8 cellular contexts compared by ENCODE assay signal in genomic region chr9:35730486-35730854, GRCh38. TPM values are rescaled to one million over a fixed set of nuclear protein-coding genes. Genes with fewer than 3 reads are reported as not detected.
DNase-seq lines count a peak whose midpoint lies in the region; ATAC-seq and TF ChIP-seq lines count a peak whose summit lies in the region.

No MANE protein-coding gene starts in this region.

- H3K4me3 ChIP-seq in PC-9 (peak overlapping the region; percentile 86; the same call in 1 of the 2 replicates), fibroblast of pulmonary artery (replicated peaks; ENCODE audit: low read depth, low read length) (peak overlapping the region; percentile 92), skeletal muscle cell (ENCODE audit: low read depth, low read length) (peak overlapping the region; percentile 90)

- no peaks in the 10 kb centered on the region for H3K9me2 ChIP-seq in PC-9 (ENCODE audit: insufficient read depth)

- peaks cover 63% of the 10 kb centered on the region for H3K79me2 ChIP-seq in PC-9 (ENCODE audit: low read depth)

- no TSS peak for BruUV-seq in PC-9 (replicated peaks; lab: Mats Ljungman, UMichigan)

- H3K4me2 ChIP-seq in PC-9: peak overlapping the region; percentile 89

- intact Hi-C loops in PC-9 (cut with micrococcal nuclease; ENCODE audit: unreplicated experiment): loop anchor here (5.0 to 10.0 kb wide), 2 partner anchors 128 to 246 kb away; no protein-coding TSS in a partner anchor

- H2AFZ ChIP-seq in PC-9: no peak overlapping the region

- peak overlapping the region; percentile 79; the same call in 1 of the 2 replicates for H3K27ac ChIP-seq in PC-9

- POLR2A ChIA-PET in PC-9 (lab: Charles Lee; ENCODE audit: unreplicated experiment): interaction anchor here (0.5 kb wide), 1 partner anchor 66 kb away, joined by 3 read pairs; the partner anchor contains the start of gene ARHGEF39

- CTCF ChIA-PET in PC-9 (lab: Charles Lee): interaction anchor here (0.8 to 1.3 kb wide), 2 partner anchors 34 to 69 kb away, joined by 3 to 4 read pairs; no protein-coding TSS in a partner anchor

- TF ChIP-seq CTCF in PC-9 (conservative IDR thresholded peaks at IDR 0.05): no peak
- TF ChIP-seq CTCF in fibroblast of pulmonary artery (IDR thresholded peaks at IDR 0.05; ENCODE audit: low read length, missing control alignments): no peak

- ATAC-seq in HG02970 (IDR thresholded peaks at IDR 0.05; ENCODE audit: low FRiP score, unreplicated experiment) (no peak), HG03342 (IDR thresholded peaks at IDR 0.05; ENCODE audit: unreplicated experiment) (no peak)

- peaks cover 28% of the 10 kb centered on the region for H3F3A ChIP-seq in PC-9 (ENCODE audit: insufficient read depth, low read depth)

- 0 out of 2 replicates have a peak, but pooled peaks cover 7% of the 10 kb centered on the region for H3K36me3 ChIP-seq in PC-9 (ENCODE audit: low read depth)

- H3K4me1 ChIP-seq in PC-9 (replicated peaks; ENCODE audit: insufficient read depth): peaks cover 48% of the 10 kb centered on the region

- DNase-seq in EH (ENCODE audit: low read depth) (peak; percentile 27), PC-9 (no peak), fibroblast of pulmonary artery (ENCODE audit: low read depth) (no peak), skeletal muscle cell (ENCODE audit: low read depth) (no peak), NCI-H1436 (lab: John Stamatoyannopoulos, UW) (no peak)
- no peak for DNase-seq in stimulated activated CD4-positive, alpha-beta T cell treated with anti-CD3 and anti-CD28 coated beads, Interleukin-12 subunit alpha, Interleukin-12 subunit beta, amount 100 ng/mL, for 4 hours

- no peaks in the 10 kb centered on the region for H3K9me3 ChIP-seq in PC-9 (ENCODE audit: insufficient read depth, low read depth)

- no peaks in the 10 kb centered on the region for H3K27me3 ChIP-seq in PC-9 (ENCODE audit: insufficient read depth, low read depth)

- peaks cover 6% of the 10 kb centered on the region; the same call in 1 of the 2 replicates for H4K20me1 ChIP-seq in PC-9 (ENCODE audit: insufficient read depth)

RNA-seq across cellular contexts. Expression of gene TLN1, which starts 1.5 kb away (rescaled TPM):
- total RNA-seq in PC-9 (2021): 101 and 114 TPM in 2 replicates

RNA-seq across cellular contexts. Expression of gene CREB3, which starts 2.0 kb away (rescaled TPM):
- 22.4 and 23.6 TPM in 2 replicates for total RNA-seq in PC-9 (2021)

RNA-seq across cellular contexts. Expression of gene GBA2, which starts 18.6 kb away (rescaled TPM):
- 25.0 and 29.6 TPM in 2 replicates for total RNA-seq in PC-9 (2021)

RNA-seq across cellular contexts. Expression of gene RGP1, which starts 18.6 kb away (rescaled TPM):
- 21.8 and 25.1 TPM in 2 replicates for total RNA-seq in PC-9 (2021)

RNA-seq across cellular contexts. Expression of gene MSMP, which starts 23.6 kb away (rescaled TPM):
- not detected in 2 replicates for total RNA-seq in PC-9 (2021)
